24 cellular contexts compared by ENCODE assay signal in the genomic region with DNA sequence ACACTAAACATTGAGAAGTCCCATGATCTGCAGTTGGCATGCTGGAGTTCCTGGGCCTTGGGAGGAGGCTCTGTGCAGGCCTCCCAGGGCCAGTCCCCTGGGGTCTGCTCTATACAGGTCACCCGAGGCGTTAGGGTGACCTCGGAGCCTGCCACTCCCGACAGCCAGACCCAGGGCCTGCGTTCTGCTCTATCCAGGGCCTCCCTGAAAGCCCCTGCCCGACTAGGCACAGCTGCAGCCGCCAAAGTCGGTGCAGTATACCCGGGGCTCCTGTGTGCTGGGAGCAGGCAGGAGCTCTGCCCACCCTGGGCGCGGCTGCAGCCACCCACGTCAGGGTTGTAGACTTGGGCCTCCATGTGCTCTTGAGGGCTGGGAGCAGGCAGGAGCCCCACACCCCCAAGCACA. TPM values are rescaled to one million over a fixed set of nuclear protein-coding genes. Genes with fewer than 3 reads are reported as not detected.
"Had no signal": no experiment of that assay in that cellular context is flagged by ENCODE, and none has a peak within 500 bp of the region (broad histone marks: within the 10 kb centered on the region; RNA-seq: fewer than 3 reads in every experiment).

No MANE protein-coding gene starts in this region.

- DNase-seq: activated T-cell treated with anti-CD3 and anti-CD28 coated beads, Interleukin-2, amount 50 U/mL, for 24 hours; effector memory CD4-positive, alpha-beta T cell; gastrocnemius medialis; immature natural killer cell; left ventricle myocardium inferior; nephron progenitor cell; nucleus accumbens; stimulated activated CD4-positive, alpha-beta T cell treated with anti-CD3 and anti-CD28 coated beads, Interleukin-1b, Interleukin-23, amount 100 ng/mL, for 48 hours; stomach; T-helper 9 cell; uterus had no signal

- H3K36me3 ChIP-seq: breast epithelium, esophagus muscularis mucosa, gastrocnemius medialis, left ventricle myocardium inferior, right lobe of liver, stomach, suprapubic skin, tibial nerve, uterus had no signal

- H3K9me3 ChIP-seq: breast epithelium, esophagus muscularis mucosa, gastrocnemius medialis, left ventricle myocardium inferior, right lobe of liver, suprapubic skin, tibial nerve, uterus had no signal

- H3K9ac ChIP-seq: parathyroid adenoma had no signal

- ATAC-seq: activated naive CD4-positive, alpha-beta T cell treated with anti-CD3 and anti-CD28 coated beads, Interleukin-2, amount 50 U/mL, for 72 hours; activated T-helper 17 cell treated with anti-CD3 and anti-CD28 coated beads, Interleukin-2, amount 50 U/mL, for 72 hours; gastrocnemius medialis had no signal

- H3K4me3 ChIP-seq: breast epithelium, esophagus muscularis mucosa, gastrocnemius medialis, left ventricle myocardium inferior, right lobe of liver, skin epidermis, stomach, suprapubic skin, tibial nerve, uterus had no signal

- H3K27me3 ChIP-seq: breast epithelium, esophagus muscularis mucosa, gastrocnemius medialis, right lobe of liver, stomach, suprapubic skin, tibial nerve, uterus had no signal

- H3K27ac ChIP-seq: breast epithelium, gastrocnemius medialis, left ventricle myocardium inferior, parathyroid adenoma, right lobe of liver, skin epidermis, stomach, suprapubic skin, tibial nerve, uterus had no signal

- FAIRE-seq: colon had no signal

- H3K4me1 ChIP-seq: breast epithelium, gastrocnemius medialis, left ventricle myocardium inferior, parathyroid adenoma, right lobe of liver, stomach, suprapubic skin, tibial nerve, uterus had no signal

RNA-seq across cellular contexts. Expression of a gene that starts 6.3 kb away (rescaled TPM):
- total RNA-seq: activated naive CD4-positive, alpha-beta T cell treated with anti-CD3 and anti-CD28 coated beads, Interleukin-2, amount 50 U/mL, for 72 hours; activated T-helper 17 cell treated with anti-CD3 and anti-CD28 coated beads, Interleukin-2, amount 50 U/mL, for 72 hours; breast epithelium; dermis microvascular lymphatic vessel endothelial cell; esophagus muscularis mucosa; gastrocnemius medialis; left ventricle myocardium inferior; pulmonary artery endothelial cell; right lobe of liver; suprapubic skin; T-helper 1 cell treated with Interleukin-12 subunit alpha and Interleukin-12 subunit beta and Interleukin-4 antibody, amounts not matched to agents 30 ng/mL and 1 ng/mL, for 36 hours; tibial nerve; uterus had no signal
- polyA plus RNA-seq: immature natural killer cell, stomach had no signal
